ENCODE assay signal across 1 cellular context in the genomic region with DNA sequence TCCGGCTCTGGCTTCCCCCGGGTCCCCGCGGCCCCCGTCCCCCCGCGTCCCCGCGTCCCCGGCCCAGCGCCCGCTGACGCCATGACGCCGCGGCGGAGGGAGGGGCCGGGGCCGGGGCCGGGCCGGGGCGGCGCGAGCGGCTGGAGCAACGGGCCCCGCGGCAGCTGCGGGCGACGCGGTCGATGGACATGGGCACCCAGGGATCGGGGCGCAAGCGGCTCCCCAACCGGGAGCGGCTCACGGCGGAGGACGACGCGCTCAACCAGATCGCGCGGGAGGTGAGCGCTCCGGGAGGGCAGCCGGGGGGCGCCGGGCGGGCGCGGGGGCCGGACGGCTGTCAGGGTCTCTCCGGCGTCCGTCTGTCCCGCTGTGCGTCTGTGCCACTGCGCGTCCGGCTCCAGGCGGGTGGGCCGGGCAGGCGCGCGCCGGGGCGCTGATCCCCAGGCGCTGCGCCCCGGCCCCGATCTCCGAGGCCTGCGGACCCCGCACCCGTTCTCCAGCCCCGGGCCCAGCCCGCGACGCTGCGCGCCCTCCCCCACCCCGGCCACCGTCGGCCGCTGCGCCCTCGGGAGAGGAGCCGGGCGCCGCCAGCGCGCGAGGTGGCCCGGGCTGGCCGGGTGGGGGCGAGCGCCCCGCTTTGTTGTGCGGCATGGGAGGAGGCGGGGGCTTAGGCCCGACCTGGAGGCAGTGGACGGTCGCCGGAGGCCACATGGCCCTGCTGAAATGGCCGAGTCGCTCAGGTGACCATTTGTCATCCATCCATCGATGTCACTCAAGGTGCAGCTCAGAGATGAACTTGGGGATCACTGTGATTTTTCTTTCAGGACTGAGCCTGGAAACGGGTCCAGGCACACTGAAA.
TF ChIP-seq lines count a peak whose summit lies in the region.

Gene LRRFIP1, plus strand, starts transcription at position 125 of the 859 bp plus-strand sequence. Its CDS starts 58 bp downstream, at position 183.

TF ChIP-seq in WTC11, 78 proteins besides CTCF, POLR2A, EP300 and RAD21 (continued from another document and continues in another):
- TF ChIP-seq SP1 (CRISPR knock-in tag; conservative IDR thresholded peaks at IDR 0.05) (no peak; the same call in 1 of the 2 replicates), RORB (CRISPR knock-in tag; IDR thresholded peaks at IDR 0.05) (no peak), ZNF416 (CRISPR knock-in tag; IDR thresholded peaks at IDR 0.05) (no peak), NR3C1 (CRISPR knock-in tag; conservative IDR thresholded peaks at IDR 0.05; ENCODE audit: low read depth) (no peak), GTF2I (CRISPR knock-in tag; conservative IDR thresholded peaks at IDR 0.05) (no peak), TEAD4 (CRISPR knock-in tag; IDR thresholded peaks at IDR 0.05) (no peak), CBFB (CRISPR knock-in tag; IDR thresholded peaks at IDR 0.05; ENCODE audit: low read depth) (no peak), ZNF671 (CRISPR knock-in tag; IDR thresholded peaks at IDR 0.05) (no peak), JAZF1 (CRISPR knock-in tag; IDR thresholded peaks at IDR 0.05) (no peak), ZNF138 (CRISPR knock-in tag; conservative IDR thresholded peaks at IDR 0.05) (no peak), ETV6 (CRISPR knock-in tag; IDR thresholded peaks at IDR 0.05) (0 out of 2 replicates have a peak, but pooled peaks have one; percentile 41), MXD4 (CRISPR knock-in tag; IDR thresholded peaks at IDR 0.05; ENCODE audit: borderline replicate concordance) (no peak), EMX1 (CRISPR knock-in tag; IDR thresholded peaks at IDR 0.05) (no peak), ZNF317 (CRISPR knock-in tag; IDR thresholded peaks at IDR 0.05; ENCODE audit: borderline replicate concordance, low read depth) (no peak), ZNF425 (CRISPR knock-in tag; conservative IDR thresholded peaks at IDR 0.05) (no peak), FOXP1 (CRISPR knock-in tag; IDR thresholded peaks at IDR 0.05; ENCODE audit: borderline replicate concordance) (peak; percentile 84; the same call in 1 of the 2 replicates), SMAD4 (CRISPR knock-in tag; IDR thresholded peaks at IDR 0.05) (no peak), ZNF121 (CRISPR knock-in tag; IDR thresholded peaks at IDR 0.05) (no peak), TCF7 (CRISPR knock-in tag; IDR thresholded peaks at IDR 0.05; ENCODE audit: low read depth) (no peak), ZNF512 (CRISPR knock-in tag; IDR thresholded peaks at IDR 0.05; ENCODE audit: borderline replicate concordance) (no peak), AR (CRISPR knock-in tag; IDR thresholded peaks at IDR 0.05) (no peak), TEAD1 (CRISPR knock-in tag; IDR thresholded peaks at IDR 0.05) (peak; percentile 53; the same call in 1 of the 2 replicates), JUN (CRISPR knock-in tag; IDR thresholded peaks at IDR 0.05) (no peak), NFE2L1 (CRISPR knock-in tag; IDR thresholded peaks at IDR 0.05) (no peak), ELF4 (CRISPR knock-in tag; IDR thresholded peaks at IDR 0.05; ENCODE audit: low read depth) (no peak), NR1H2 (CRISPR knock-in tag; IDR thresholded peaks at IDR 0.05) (no peak), FOXJ3 (CRISPR knock-in tag; IDR thresholded peaks at IDR 0.05; ENCODE audit: borderline replicate concordance) (no peak), ATF1 (CRISPR knock-in tag; IDR thresholded peaks at IDR 0.05) (no peak), ZNF396 (CRISPR knock-in tag; IDR thresholded peaks at IDR 0.05; ENCODE audit: borderline replicate concordance) (no peak), NFYB (CRISPR knock-in tag; conservative IDR thresholded peaks at IDR 0.05; ENCODE audit: low read depth) (no peak), HMGXB4 (CRISPR knock-in tag; IDR thresholded peaks at IDR 0.05) (0 out of 2 replicates have a peak, but pooled peaks have one; percentile 30)
- TF ChIP-seq, protein P1, sequence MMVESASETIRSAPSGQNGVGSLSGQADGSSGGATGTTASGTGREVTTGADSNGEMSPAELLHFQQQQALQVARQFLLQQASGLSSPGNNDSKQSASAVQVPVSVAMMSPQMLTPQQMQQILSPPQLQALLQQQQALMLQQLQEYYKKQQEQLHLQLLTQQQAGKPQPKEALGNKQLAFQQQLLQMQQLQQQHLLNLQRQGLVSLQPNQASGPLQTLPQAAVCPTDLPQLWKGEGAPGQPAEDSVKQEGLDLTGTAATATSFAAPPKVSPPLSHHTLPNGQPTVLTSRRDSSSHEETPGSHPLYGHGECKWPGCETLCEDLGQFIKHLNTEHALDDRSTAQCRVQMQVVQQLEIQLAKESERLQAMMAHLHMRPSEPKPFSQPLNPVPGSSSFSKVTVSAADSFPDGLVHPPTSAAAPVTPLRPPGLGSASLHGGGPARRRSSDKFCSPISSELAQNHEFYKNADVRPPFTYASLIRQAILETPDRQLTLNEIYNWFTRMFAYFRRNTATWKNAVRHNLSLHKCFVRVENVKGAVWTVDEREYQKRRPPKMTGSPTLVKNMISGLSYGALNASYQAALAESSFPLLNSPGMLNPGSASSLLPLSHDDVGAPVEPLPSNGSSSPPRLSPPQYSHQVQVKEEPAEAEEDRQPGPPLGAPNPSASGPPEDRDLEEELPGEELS (CRISPR knock-in tag; IDR thresholded peaks at IDR 0.05): no peak
- TF ChIP-seq, protein P2, sequence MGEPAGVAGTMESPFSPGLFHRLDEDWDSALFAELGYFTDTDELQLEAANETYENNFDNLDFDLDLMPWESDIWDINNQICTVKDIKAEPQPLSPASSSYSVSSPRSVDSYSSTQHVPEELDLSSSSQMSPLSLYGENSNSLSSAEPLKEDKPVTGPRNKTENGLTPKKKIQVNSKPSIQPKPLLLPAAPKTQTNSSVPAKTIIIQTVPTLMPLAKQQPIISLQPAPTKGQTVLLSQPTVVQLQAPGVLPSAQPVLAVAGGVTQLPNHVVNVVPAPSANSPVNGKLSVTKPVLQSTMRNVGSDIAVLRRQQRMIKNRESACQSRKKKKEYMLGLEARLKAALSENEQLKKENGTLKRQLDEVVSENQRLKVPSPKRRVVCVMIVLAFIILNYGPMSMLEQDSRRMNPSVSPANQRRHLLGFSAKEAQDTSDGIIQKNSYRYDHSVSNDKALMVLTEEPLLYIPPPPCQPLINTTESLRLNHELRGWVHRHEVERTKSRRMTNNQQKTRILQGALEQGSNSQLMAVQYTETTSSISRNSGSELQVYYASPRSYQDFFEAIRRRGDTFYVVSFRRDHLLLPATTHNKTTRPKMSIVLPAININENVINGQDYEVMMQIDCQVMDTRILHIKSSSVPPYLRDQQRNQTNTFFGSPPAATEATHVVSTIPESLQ (CRISPR knock-in tag; IDR thresholded peaks at IDR 0.05): no peak
- TF ChIP-seq, protein P3, sequence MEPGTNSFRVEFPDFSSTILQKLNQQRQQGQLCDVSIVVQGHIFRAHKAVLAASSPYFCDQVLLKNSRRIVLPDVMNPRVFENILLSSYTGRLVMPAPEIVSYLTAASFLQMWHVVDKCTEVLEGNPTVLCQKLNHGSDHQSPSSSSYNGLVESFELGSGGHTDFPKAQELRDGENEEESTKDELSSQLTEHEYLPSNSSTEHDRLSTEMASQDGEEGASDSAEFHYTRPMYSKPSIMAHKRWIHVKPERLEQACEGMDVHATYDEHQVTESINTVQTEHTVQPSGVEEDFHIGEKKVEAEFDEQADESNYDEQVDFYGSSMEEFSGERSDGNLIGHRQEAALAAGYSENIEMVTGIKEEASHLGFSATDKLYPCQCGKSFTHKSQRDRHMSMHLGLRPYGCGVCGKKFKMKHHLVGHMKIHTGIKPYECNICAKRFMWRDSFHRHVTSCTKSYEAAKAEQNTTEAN (CRISPR knock-in tag; IDR thresholded peaks at IDR 0.05): no peak
- TF ChIP-seq, protein P4, sequence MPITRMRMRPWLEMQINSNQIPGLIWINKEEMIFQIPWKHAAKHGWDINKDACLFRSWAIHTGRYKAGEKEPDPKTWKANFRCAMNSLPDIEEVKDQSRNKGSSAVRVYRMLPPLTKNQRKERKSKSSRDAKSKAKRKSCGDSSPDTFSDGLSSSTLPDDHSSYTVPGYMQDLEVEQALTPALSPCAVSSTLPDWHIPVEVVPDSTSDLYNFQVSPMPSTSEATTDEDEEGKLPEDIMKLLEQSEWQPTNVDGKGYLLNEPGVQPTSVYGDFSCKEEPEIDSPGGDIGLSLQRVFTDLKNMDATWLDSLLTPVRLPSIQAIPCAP (CRISPR knock-in tag; IDR thresholded peaks at IDR 0.05): no peak
- TF ChIP-seq, protein P5, sequence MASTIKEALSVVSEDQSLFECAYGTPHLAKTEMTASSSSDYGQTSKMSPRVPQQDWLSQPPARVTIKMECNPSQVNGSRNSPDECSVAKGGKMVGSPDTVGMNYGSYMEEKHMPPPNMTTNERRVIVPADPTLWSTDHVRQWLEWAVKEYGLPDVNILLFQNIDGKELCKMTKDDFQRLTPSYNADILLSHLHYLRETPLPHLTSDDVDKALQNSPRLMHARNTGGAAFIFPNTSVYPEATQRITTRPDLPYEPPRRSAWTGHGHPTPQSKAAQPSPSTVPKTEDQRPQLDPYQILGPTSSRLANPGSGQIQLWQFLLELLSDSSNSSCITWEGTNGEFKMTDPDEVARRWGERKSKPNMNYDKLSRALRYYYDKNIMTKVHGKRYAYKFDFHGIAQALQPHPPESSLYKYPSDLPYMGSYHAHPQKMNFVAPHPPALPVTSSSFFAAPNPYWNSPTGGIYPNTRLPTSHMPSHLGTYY (CRISPR knock-in tag; IDR thresholded peaks at IDR 0.05): no peak
